ENCODE assay signal across 1 cellular context in the genomic region with DNA sequence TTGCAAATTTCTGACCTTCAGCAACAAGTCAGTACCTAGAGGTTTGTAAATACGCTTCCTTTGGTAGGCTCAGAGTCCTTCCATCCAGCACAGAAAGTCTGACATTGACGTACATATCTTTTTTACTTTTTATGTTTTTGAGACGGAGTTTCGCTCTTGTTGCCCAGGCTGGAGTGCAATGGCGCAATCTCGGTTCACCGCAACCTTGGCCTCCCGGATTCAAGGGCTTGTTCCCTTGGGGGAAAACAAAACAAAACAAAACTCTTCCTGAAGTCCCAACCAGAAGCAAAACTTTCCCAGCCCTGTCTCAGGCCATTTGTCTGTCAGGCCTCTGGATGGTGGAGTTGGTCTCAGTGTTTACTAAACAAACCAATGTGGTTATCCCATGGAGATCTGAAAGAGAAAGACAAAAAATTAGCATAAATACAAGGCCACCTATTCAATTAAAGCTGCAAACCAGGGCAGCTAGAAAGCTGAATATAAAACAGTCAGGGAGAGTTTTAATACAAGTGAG.
TF ChIP-seq lines count a peak whose summit lies in the region.

No MANE protein-coding gene starts in this region.

TF ChIP-seq in endothelial cell of umbilical vein, 7 proteins besides CTCF, POLR2A, EP300 and RAD21 (continued from another document):
- TF ChIP-seq EZH2 (IDR thresholded peaks at IDR 0.05; ENCODE audit: borderline replicate concordance, low read depth, low read length, severe bottlenecking) (no peak), FOS (IDR thresholded peaks at IDR 0.05; ENCODE audit: borderline replicate concordance, insufficient read depth, low read length) (no peak)
